ENCODE assay signal across 14 cellular contexts in the genomic region with DNA sequence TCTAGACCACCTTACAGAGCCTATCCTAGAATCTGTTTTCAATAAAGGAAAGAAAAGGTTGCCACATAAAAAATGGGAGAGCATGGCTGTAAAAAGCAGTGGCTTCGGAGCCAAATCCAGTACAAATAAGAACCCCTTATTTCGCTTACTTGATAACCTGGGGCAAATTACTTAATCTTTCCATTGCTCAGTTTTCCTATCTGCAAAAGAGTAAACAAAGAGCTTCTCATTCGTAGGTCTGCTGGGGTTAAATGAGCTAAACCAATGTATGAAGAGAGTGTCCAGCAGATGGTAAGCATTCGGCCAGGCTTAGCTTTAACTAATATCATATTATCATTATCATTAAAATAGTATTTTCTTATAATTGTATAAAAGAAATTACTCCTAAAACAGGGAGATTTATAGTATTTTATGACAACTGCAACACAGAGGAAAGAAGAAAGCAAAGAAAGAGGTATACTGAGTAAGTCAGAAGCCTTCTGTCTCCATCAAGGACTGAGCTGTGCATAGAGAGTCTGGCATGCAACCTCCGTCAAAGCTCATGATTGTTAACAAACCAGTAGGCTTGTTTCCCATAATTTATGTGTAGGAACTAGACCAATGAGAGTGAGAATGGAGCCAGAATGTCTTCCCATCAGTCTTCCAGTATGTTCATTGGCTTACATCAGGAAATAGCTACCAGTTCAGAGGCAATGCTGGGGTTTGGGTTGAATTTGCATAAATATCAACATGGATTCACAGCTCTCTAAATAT.
"Had no signal": no experiment of that assay in that cellular context is flagged by ENCODE, and none has a peak within 500 bp of the region (broad histone marks: within the 10 kb centered on the region; RNA-seq: fewer than 3 reads in every experiment).

No MANE protein-coding gene starts in this region.

- DNase-seq: cortex of kidney; effector memory CD4-positive, alpha-beta T cell; kidney; left colon; left ventricle myocardium superior; naive thymus-derived CD4-positive, alpha-beta T cell; nephron progenitor cell; posterior cingulate gyrus; sigmoid colon; stimulated activated CD4-positive, alpha-beta T cell treated with anti-CD3 and anti-CD28 coated beads, Interleukin-2, amount 100 ng/mL, for 24 hours; stimulated activated CD4-positive, alpha-beta T cell treated with anti-CD3 and anti-CD28 coated beads, Interleukin-4, amount 100 ng/mL, for 4 hours; stimulated activated naive B cell treated with anti-CD40 and anti-IgM and Interleukin-4, amounts not matched to agents 10 μg/mL and 1 μg/mL and 100 μg/mL, for 72 hours; stimulated activated naive CD8-positive, alpha-beta T cell treated with anti-CD3 and anti-CD28 coated beads, Interleukin-15, amount 100 ng/mL, for 72 hours; uterus had no signal
